Comparison of ENCODE assay signal across 9 cellular contexts in the genomic region with DNA sequence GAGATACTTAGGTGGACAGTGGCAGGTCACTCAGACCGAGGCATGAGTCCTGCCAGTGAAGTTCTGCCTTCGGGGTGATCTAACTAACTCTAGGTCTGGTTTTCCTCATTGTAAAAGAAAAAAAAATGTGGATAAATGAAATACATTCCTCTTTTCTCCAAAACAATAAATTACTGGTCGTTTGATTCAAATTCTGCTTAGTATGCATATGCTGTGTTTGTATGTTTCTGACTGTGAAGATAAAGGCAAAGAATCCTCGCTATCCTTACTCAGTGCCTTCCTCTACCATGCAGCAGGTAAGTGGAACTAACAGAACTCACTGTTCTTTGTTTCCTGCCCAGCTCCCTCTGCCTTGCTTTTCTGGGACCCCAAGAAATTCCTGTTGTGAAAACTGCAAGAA.
"Had no signal": no experiment of that assay in that cellular context is flagged by ENCODE, and none has a peak within 500 bp of the region (broad histone marks: within the 10 kb centered on the region; RNA-seq: fewer than 3 reads in every experiment).

No MANE protein-coding gene starts in this region.

- H3K36me3 ChIP-seq: HAP-1 had no signal

- H3K4me3 ChIP-seq: HAP-1 had no signal

- H3K9me3 ChIP-seq: HAP-1 had no signal

- H3K27ac Mint-ChIP-seq: HFFc6 had no signal

- H3K4me1 ChIP-seq: HAP-1 had no signal

- DNase-seq: GOT3, H7, HFFc6, IMR-90, KBM-7 had no signal

- H3K27ac ChIP-seq: HL-60, KMS-11 had no signal

- H3K4me3 Mint-ChIP-seq: HFFc6 had no signal

- ATAC-seq: HCT116 had no signal

- H3K4me2 ChIP-seq: KMS-11 had no signal
